In genomic region chr9:74773886-74774479, GRCh38 we compare ENCODE assay signal across 9 cellular contexts.
DNase-seq lines count a peak whose midpoint lies in the region; ATAC-seq and TF ChIP-seq lines count a peak whose summit lies in the region.
"Had no signal": no experiment of that assay in that cellular context is flagged by ENCODE, and none has a peak within 500 bp of the region (broad histone marks: within the 10 kb centered on the region; RNA-seq: fewer than 3 reads in every experiment).

No MANE protein-coding gene starts in this region.

- no peak overlapping the region for H3K4me3 Mint-ChIP-seq in activated naive CD4-positive, alpha-beta T cell treated with anti-CD3 and anti-CD28 coated beads for 36 hours
- H3K4me3 Mint-ChIP-seq: T-helper 1 cell treated with Interleukin-12 subunit alpha and Interleukin-12 subunit beta and Interleukin-4 antibody, amounts not matched to agents 30 μg/mL and 1 μg/mL, for 36 hours had no signal

- TF ChIP-seq EP300 in upper lobe of left lung (IDR thresholded peaks at IDR 0.05), result no peak

- intact Hi-C loops in activated naive CD4-positive, alpha-beta T cell treated with anti-CD3 and anti-CD28 coated beads for 36 hours (cut with micrococcal nuclease), result loop anchor here (1.0 to 5.0 kb wide), 5 partner anchors 113 to 1528 kb away; partner anchors contain the start of genes CARNMT1 and TRPM6

- H3K27me3 ChIP-seq in parathyroid adenoma (ENCODE audit: control insufficient read depth, insufficient read depth, low read length), result no peaks in the 10 kb centered on the region
- no peaks in the 10 kb centered on the region for H3K27me3 ChIP-seq in upper lobe of left lung

- peak; percentile 53 for ATAC-seq in GM21367 (IDR thresholded peaks at IDR 0.05; ENCODE audit: unreplicated experiment)
- ATAC-seq in upper lobe of left lung (ENCODE audit: low FRiP score in 2 of 2), result peak; percentile 74 to 88

- H3K4me1 Mint-ChIP-seq in activated naive CD4-positive, alpha-beta T cell treated with anti-CD3 and anti-CD28 coated beads for 36 hours (ENCODE audit: low read depth), result peaks cover 14% of the 10 kb centered on the region

- no peak for TF ChIP-seq POLR2A in upper lobe of left lung (IDR thresholded peaks at IDR 0.05)

- DNase-seq in CMK (ENCODE audit: low read depth) (peak; percentile 0), LNCaP clone FGC (ENCODE audit: low read depth) (peak; percentile 46), SK-MEL-5 (ENCODE audit: low read depth, low spot score) (peak; percentile 80), glomerular endothelial cell (ENCODE audit: extremely low read depth, low read depth, low spot score) (peak; percentile 45), upper lobe of left lung (peak in 1 of 2 donors; percentile 79)
- peak; percentile 85 for DNase-seq in activated naive CD4-positive, alpha-beta T cell treated with anti-CD3 and anti-CD28 coated beads for 36 hours

- TF ChIP-seq CTCF in LNCaP clone FGC (IDR thresholded peaks at IDR 0.05; ENCODE audit: control insufficient read depth, extremely low read depth, insufficient read depth) (peak; percentile 90), parathyroid adenoma (IDR thresholded peaks at IDR 0.05) (peak; percentile 75), upper lobe of left lung (IDR thresholded peaks at IDR 0.05) (peak; percentile 64 to 87 (median 81))

- no peaks in the 10 kb centered on the region for H3K36me3 Mint-ChIP-seq in activated naive CD4-positive, alpha-beta T cell treated with anti-CD3 and anti-CD28 coated beads for 36 hours (ENCODE audit: low read depth)

- no peak overlapping the region for H3K27ac ChIP-seq in parathyroid adenoma
- H3K27ac ChIP-seq in upper lobe of left lung, result no peak overlapping the region

- no peaks in the 10 kb centered on the region for H3K79me2 ChIP-seq in parathyroid adenoma

- in situ Hi-C loops in SK-MEL-5 (cut with HindIII; ENCODE audit: low pct_unique_long_range_greater_than_20kb, low sequenced_read_pairs), result no loop called here

- H3K4me2 ChIP-seq in parathyroid adenoma (ENCODE audit: low read length), result no peak overlapping the region

- no peak overlapping the region for H3K9ac ChIP-seq in parathyroid adenoma

- CTCF ChIA-PET in activated naive CD4-positive, alpha-beta T cell treated with anti-CD3 and anti-CD28 coated beads for 36 hours (lab: Charles Lee), result interaction anchor here (0.6 to 7.0 kb wide), 25 partner anchors 9 to 1095 kb away, joined by 3 to 93 read pairs (median 4); partner anchors contain the start of genes C9orf40 and CARNMT1

- H3K9me3 Mint-ChIP-seq in activated naive CD4-positive, alpha-beta T cell treated with anti-CD3 and anti-CD28 coated beads for 36 hours, result no peaks in the 10 kb centered on the region
- H3K9me3 Mint-ChIP-seq: T-helper 1 cell treated with Interleukin-12 subunit alpha and Interleukin-12 subunit beta and Interleukin-4 antibody, amounts not matched to agents 30 μg/mL and 1 μg/mL, for 36 hours had no signal

- no peak overlapping the region for H2AFZ ChIP-seq in parathyroid adenoma

- H3K4me1 ChIP-seq in parathyroid adenoma (no peaks in the 10 kb centered on the region), upper lobe of left lung (peaks cover 0 to 3% (median 0%) of the 10 kb centered on the region in 4 donors)

- H3K9me3 ChIP-seq in parathyroid adenoma (ENCODE audit: control insufficient read depth, low read length) (no peaks in the 10 kb centered on the region), upper lobe of left lung (no peaks in the 10 kb centered on the region)

- no peak overlapping the region for H3K4me3 ChIP-seq in LNCaP clone FGC (ENCODE audit: low read depth, low read length)
- no peak overlapping the region for H3K4me3 ChIP-seq in parathyroid adenoma (ENCODE audit: low read depth, low read length)
- H3K4me3 ChIP-seq in upper lobe of left lung, result no peak overlapping the region

- H3K36me3 ChIP-seq in parathyroid adenoma (ENCODE audit: control insufficient read depth, insufficient read depth, low read length) (no peaks in the 10 kb centered on the region), upper lobe of left lung (no peaks in the 10 kb centered on the region)

- no peak overlapping the region for H3K27ac Mint-ChIP-seq in activated naive CD4-positive, alpha-beta T cell treated with anti-CD3 and anti-CD28 coated beads for 36 hours
- H3K27ac Mint-ChIP-seq: T-helper 1 cell treated with Interleukin-12 subunit alpha and Interleukin-12 subunit beta and Interleukin-4 antibody, amounts not matched to agents 30 μg/mL and 1 μg/mL, for 36 hours had no signal

- H3K27me3 Mint-ChIP-seq in activated naive CD4-positive, alpha-beta T cell treated with anti-CD3 and anti-CD28 coated beads for 36 hours (ENCODE audit: low read depth), result peaks cover 14% of the 10 kb centered on the region

- WGBS in upper lobe of left lung, 2 donors, result 25 to 34% methylated on average over 8 of the region's 8 CpGs
